Comparison of ENCODE assay signal across 13 cellular contexts in genomic region chr12:29320295-29321090, GRCh38.
DNase-seq lines count a peak whose midpoint lies in the region; FAIRE-seq and TF ChIP-seq lines count a peak whose summit lies in the region.
"Had no signal": no experiment of that assay in that cellular context is flagged by ENCODE, and none has a peak within 500 bp of the region (broad histone marks: within the 10 kb centered on the region; RNA-seq: fewer than 3 reads in every experiment).

No MANE protein-coding gene starts in this region.

- no peak overlapping the region for H4K8ac ChIP-seq in trophoblast cell (ENCODE audit: low read depth, low read length)

- no peaks in the 10 kb centered on the region for H3K27me3 ChIP-seq in AG04450 (ENCODE audit: control insufficient read depth, insufficient read depth, low read length)
- no peaks in the 10 kb centered on the region for H3K27me3 ChIP-seq in brain microvascular endothelial cell (replicated peaks)
- no peaks in the 10 kb centered on the region for H3K27me3 ChIP-seq in keratinocyte (ENCODE audit: control insufficient read depth, extremely low read depth, insufficient read depth, low read length)
- H3K27me3 ChIP-seq in esophagus squamous epithelium: no peaks in the 10 kb centered on the region
- no peaks in the 10 kb centered on the region for H3K27me3 ChIP-seq in trophoblast cell (ENCODE audit: insufficient read depth, low read length)

- no peak overlapping the region for H3K18ac ChIP-seq in trophoblast cell (ENCODE audit: low read length)

- dilution Hi-C loops in keratinocyte (cut with MboI; ENCODE audit: extremely low pct_ligation_motif_present, low sequenced_read_pairs): no loop called here

- H3K79me2 ChIP-seq in keratinocyte (ENCODE audit: control insufficient read depth, insufficient read depth, low read length) (no peaks in the 10 kb centered on the region), trophoblast cell (ENCODE audit: control insufficient read depth, insufficient read depth, low read length, poor library complexity) (no peaks in the 10 kb centered on the region)

- TF ChIP-seq POLR2A in esophagus squamous epithelium (IDR thresholded peaks at IDR 0.05): no peak

- peaks cover 11% of the 10 kb centered on the region for H3K36me3 ChIP-seq in brain microvascular endothelial cell (replicated peaks)
- H3K36me3 ChIP-seq in keratinocyte (ENCODE audit: control insufficient read depth in 2 of 2, extremely low read depth in 1 of 2, insufficient read depth in 2 of 2, low read length in 2 of 2): no peaks in the 10 kb centered on the region
- H3K36me3 ChIP-seq in esophagus squamous epithelium: peaks cover 0 to 33% (median 0%) of the 10 kb centered on the region in 3 donors
- peaks cover 7 to 10% of the 10 kb centered on the region in 2 experiments for H3K36me3 ChIP-seq in trophoblast cell (ENCODE audit: control insufficient read depth in 1 of 2, insufficient read depth in 2 of 2, low read length in 2 of 2)

- DNase-seq in AG04450 (ENCODE audit: low read depth, low spot score) (peak; percentile 59), HT1080 (ENCODE audit: low read depth) (peak; percentile 83), brain microvascular endothelial cell (peak; percentile 53), keratinocyte (ENCODE audit: low read depth, low spot score) (no peak), hippocampal formation (lab: John Stamatoyannopoulos, UW) (no peak), inferior parietal cortex (ENCODE audit: extremely low spot score) (no peak), esophagus squamous epithelium (lab: John Stamatoyannopoulos, UW) (no peak), trophoblast cell (no peak)
- DNase-seq: immature natural killer cell; naive thymus-derived CD8-positive, alpha-beta T cell; NCI-H1105; RPMI8226 had no signal

- H3K4ac ChIP-seq in trophoblast cell (ENCODE audit: low read depth, low read length): no peak overlapping the region

- no peak overlapping the region for H2AK5ac ChIP-seq in trophoblast cell (ENCODE audit: low read length)

- H3K4me3 ChIP-seq in AG04450 (ENCODE audit: low read depth, low read length): no peak overlapping the region
- H3K4me3 ChIP-seq in brain microvascular endothelial cell (ENCODE audit: low read depth, low read length): no peak overlapping the region
- no peak overlapping the region for H3K4me3 ChIP-seq in keratinocyte (ENCODE audit: control insufficient read depth in 2 of 3, extremely low read depth in 1 of 3, insufficient read depth in 2 of 3, low read depth in 1 of 3, low read length in 3 of 3)
- no peak overlapping the region for H3K4me3 ChIP-seq in esophagus squamous epithelium
- H3K4me3 ChIP-seq in trophoblast cell (ENCODE audit: low read depth, low read length): no peak overlapping the region

- intact Hi-C loops in esophagus squamous epithelium (cut with DNase I): no loop called here

- no peak overlapping the region for H4K91ac ChIP-seq in trophoblast cell (ENCODE audit: low read depth, low read length)

- H4K12ac ChIP-seq in trophoblast cell (ENCODE audit: low read depth, low read length): no peak overlapping the region

- H3K23ac ChIP-seq in trophoblast cell (ENCODE audit: low read length): no peak overlapping the region

- peak overlapping the region; percentile 82 for H3K27ac ChIP-seq in AG04450 (ENCODE audit: low read depth, low read length)
- peak overlapping the region; percentile 51 for H3K27ac ChIP-seq in brain microvascular endothelial cell
- H3K27ac ChIP-seq in keratinocyte (ENCODE audit: control insufficient read depth, insufficient read depth, low read length): peak overlapping the region; percentile 8
- H3K27ac ChIP-seq in esophagus squamous epithelium: no peak overlapping the region
- H3K27ac ChIP-seq in trophoblast cell (ENCODE audit: low read depth, low read length): no peak overlapping the region
- H3K27ac ChIP-seq: VCaP had no signal

- H3K9me1 ChIP-seq in keratinocyte (ENCODE audit: control insufficient read depth, extremely low read depth, insufficient read depth, low read length): no peaks in the 10 kb centered on the region

- no peaks in the 10 kb centered on the region for H4K20me1 ChIP-seq in keratinocyte (ENCODE audit: control insufficient read depth, extremely low read depth, insufficient read depth, low read length)

- H3K9ac ChIP-seq in keratinocyte (ENCODE audit: control insufficient read depth, extremely low read depth, insufficient read depth, low read length): no peak overlapping the region
- H3K9ac ChIP-seq in trophoblast cell (ENCODE audit: low read length): no peak overlapping the region

- WGBS in esophagus squamous epithelium, 2 donors: 88 to 89% methylated on average over 2 of the region's 2 CpGs
- no CpG with 5 or more reads among the region's 2 CpGs for WGBS in trophoblast cell (ENCODE audit: extremely low coverage, insufficient coverage, insufficient read length)

- no peak overlapping the region for H3K14ac ChIP-seq in trophoblast cell (ENCODE audit: low read length)

- no peak overlapping the region for H2BK12ac ChIP-seq in trophoblast cell (ENCODE audit: low read length)

- no peak overlapping the region for H2BK120ac ChIP-seq in trophoblast cell (ENCODE audit: insufficient read depth, low read length, poor library complexity)

- CTCF ChIA-PET in AG04450 (lab: Charles Lee): interaction anchor here (0.7 kb wide), 1 partner anchor 187 kb away, joined by 4 read pairs; no protein-coding TSS in a partner anchor

- H2AFZ ChIP-seq in keratinocyte (ENCODE audit: control insufficient read depth, low read length) (no peak overlapping the region), trophoblast cell (ENCODE audit: insufficient read depth, low read length, poor library complexity) (no peak overlapping the region)

- no peak overlapping the region for H2BK5ac ChIP-seq in trophoblast cell (ENCODE audit: low read depth, low read length, poor library complexity)

- H3K9me3 ChIP-seq in AG04450 (ENCODE audit: control insufficient read depth, insufficient read depth, low read length): peaks cover 7% of the 10 kb centered on the region
- no peaks in the 10 kb centered on the region for H3K9me3 ChIP-seq in keratinocyte (ENCODE audit: control insufficient read depth, low read depth, low read length)
- no peaks in the 10 kb centered on the region for H3K9me3 ChIP-seq in esophagus squamous epithelium
- H3K9me3 ChIP-seq in trophoblast cell (ENCODE audit: insufficient read depth, low read depth, low read length): peaks cover 7% of the 10 kb centered on the region

- TF ChIP-seq CTCF in AG04450 (IDR thresholded peaks at IDR 0.05; ENCODE audit: low read depth, low read length) (no peak), brain microvascular endothelial cell (IDR thresholded peaks at IDR 0.05; ENCODE audit: low read depth, low read length, missing control alignments) (no peak), keratinocyte (optimal IDR thresholded peaks at IDR 0.05 in 1 of 3, IDR thresholded peaks at IDR 0.05 in 1 of 3, conservative IDR thresholded peaks at IDR 0.05 in 1 of 3; ENCODE audit: extremely low read depth in 1 of 3, insufficient read depth in 2 of 3, low read length in 3 of 3) (no peak), esophagus squamous epithelium (IDR thresholded peaks at IDR 0.05) (no peak)

- H3K4me1 ChIP-seq in keratinocyte (ENCODE audit: control insufficient read depth, extremely low read depth, insufficient read depth, low read length) (peaks cover 9% of the 10 kb centered on the region), esophagus squamous epithelium (peaks cover 0 to 4% (median 0%) of the 10 kb centered on the region in 3 donors), trophoblast cell (ENCODE audit: control insufficient read depth in 1 of 2, insufficient read depth in 2 of 2, low read length in 2 of 2) (peaks cover 0 to 3% of the 10 kb centered on the region in 2 experiments)

- H3K4me2 ChIP-seq in keratinocyte (ENCODE audit: control insufficient read depth, extremely low read depth, insufficient read depth, low read depth, low read length) (no peak overlapping the region), trophoblast cell (ENCODE audit: low read length) (no peak overlapping the region)

- FAIRE-seq in keratinocyte (lab: Jason Lieb, UNC): no peak

- POLR2A ChIA-PET in AG04450 (lab: Yijun Ruan, JAX): no interaction called here

- no peaks in the 10 kb centered on the region for H3K79me1 ChIP-seq in trophoblast cell (ENCODE audit: low read length)

- in situ Hi-C loops in brain microvascular endothelial cell (cut with HindIII; ENCODE audit: low pct_ligation_motif_present, low sequenced_read_pairs): no loop called here

Comparison
In these comparisons a context has a peak if more than half of its experiments do, and no peak if none do; other contexts are left out.
1. DNase-seq: peak in AG04450 (single experiment), HT1080 (single experiment) and brain microvascular endothelial cell (single experiment); none in keratinocyte (single experiment), hippocampal formation (0 of 2), inferior parietal cortex (single experiment), esophagus squamous epithelium (single experiment) and trophoblast cell (0 of 2).
2. H3K27ac ChIP-seq: peak in AG04450 (single experiment), brain microvascular endothelial cell (single experiment) and keratinocyte (single experiment); none in esophagus squamous epithelium (0 of 4) and trophoblast cell (single experiment).